ENCODE assay signal across 12 cellular contexts in genomic region chr9:130034570-130034969, GRCh38. TPM values are rescaled to one million over a fixed set of nuclear protein-coding genes. Genes with fewer than 3 reads are reported as not detected.
DNase-seq lines count a peak whose midpoint lies in the region; ATAC-seq and TF ChIP-seq lines count a peak whose summit lies in the region.
"Had no signal": no experiment of that assay in that cellular context is flagged by ENCODE, and none has a peak within 500 bp of the region (broad histone marks: within the 10 kb centered on the region; RNA-seq: fewer than 3 reads in every experiment).

No MANE protein-coding gene starts in this region.

- H3K4me3 Mint-ChIP-seq in stimulated activated effector memory CD8-positive, alpha-beta T cell treated with anti-CD3 and anti-CD28 coated beads, Interleukin-12 subunit alpha, Interleukin-12 subunit beta, amount 100 ng/mL, for 72 hours, result peak overlapping the region; percentile 99

- peak; percentile 83 for ATAC-seq in SK-N-SH treated with all-trans-retinoic acid at 6 μM for 48 hours
- peak; percentile 69 for ATAC-seq in esophagus mucosa
- peak; percentile 76 for ATAC-seq in stimulated activated effector memory CD8-positive, alpha-beta T cell treated with anti-CD3 and anti-CD28 coated beads, Interleukin-12 subunit alpha, Interleukin-12 subunit beta, amount 100 ng/mL, for 72 hours
- no peak for ATAC-seq in GM19467 (IDR thresholded peaks at IDR 0.05; ENCODE audit: unreplicated experiment)

- DNase-seq in activated CD8-positive, alpha-beta memory T cell treated with anti-CD3 and anti-CD28 coated beads for 24 hours, result peak; percentile 61
- DNase-seq in activated CD8-positive, alpha-beta memory T cell treated with anti-CD3 and anti-CD28 coated beads, Interleukin-2, amount 50 U/mL, for 4 hours, result no peak
- DNase-seq in stimulated activated effector memory CD8-positive, alpha-beta T cell treated with anti-CD3 and anti-CD28 coated beads, Interleukin-12 subunit alpha, Interleukin-12 subunit beta, amount 100 ng/mL, for 72 hours (ENCODE audit: low spot score in 2 of 2), result no peak
- DNase-seq in substantia nigra (lab: John Stamatoyannopoulos, UW) (no peak), UCSD-AML1 (lab: John Stamatoyannopoulos, UW; ENCODE audit: unreplicated experiment) (no peak)
- DNase-seq: heart right ventricle, NCI-H748 treated with DMSO at 0.1 percent for 48 hours had no signal

- H3K36me3 Mint-ChIP-seq in stimulated activated effector memory CD8-positive, alpha-beta T cell treated with anti-CD3 and anti-CD28 coated beads, Interleukin-12 subunit alpha, Interleukin-12 subunit beta, amount 100 ng/mL, for 72 hours, result peaks cover 99% of the 10 kb centered on the region

- H3K4me1 Mint-ChIP-seq in stimulated activated effector memory CD8-positive, alpha-beta T cell treated with anti-CD3 and anti-CD28 coated beads, Interleukin-12 subunit alpha, Interleukin-12 subunit beta, amount 100 ng/mL, for 72 hours, result peaks cover 76% of the 10 kb centered on the region

- peak overlapping the region; percentile 99 for H3K27ac Mint-ChIP-seq in stimulated activated effector memory CD8-positive, alpha-beta T cell treated with anti-CD3 and anti-CD28 coated beads, Interleukin-12 subunit alpha, Interleukin-12 subunit beta, amount 100 ng/mL, for 72 hours

- H3K27ac ChIP-seq in substantia nigra (ENCODE audit: low read depth, low read length, poor library complexity, severe bottlenecking), result no peak overlapping the region
- H3K27ac ChIP-seq: HL-60, prostate gland had no signal

- no peaks in the 10 kb centered on the region for H3K9me3 Mint-ChIP-seq in stimulated activated effector memory CD8-positive, alpha-beta T cell treated with anti-CD3 and anti-CD28 coated beads, Interleukin-12 subunit alpha, Interleukin-12 subunit beta, amount 100 ng/mL, for 72 hours

TF ChIP-seq in SK-N-SH treated with all-trans-retinoic acid at 6 μM for 48 hours, 23 proteins besides CTCF, POLR2A, EP300 and RAD21:
- no peak for TF ChIP-seq BACH2 (CRISPR knock-in tag; IDR thresholded peaks at IDR 0.05; ENCODE audit: borderline replicate concordance)
- no peak for TF ChIP-seq ESRRG (CRISPR knock-in tag; IDR thresholded peaks at IDR 0.05)
- TF ChIP-seq ZNF565 (CRISPR knock-in tag; conservative IDR thresholded peaks at IDR 0.05; ENCODE audit: low read depth), result no peak
- no peak for TF ChIP-seq CSDC2 (CRISPR knock-in tag; IDR thresholded peaks at IDR 0.05)

RNA-seq across cellular contexts. Expression of gene FNBP1, which starts 8.4 kb away (rescaled TPM):
- 23.5 TPM for total RNA-seq in esophagus mucosa

RNA-seq across cellular contexts. Expression of gene GPR107, which starts 19.1 kb away (rescaled TPM):
- 29.8 TPM for total RNA-seq in esophagus mucosa
